ENCODE assay signal across 2 cellular contexts in the genomic region with DNA sequence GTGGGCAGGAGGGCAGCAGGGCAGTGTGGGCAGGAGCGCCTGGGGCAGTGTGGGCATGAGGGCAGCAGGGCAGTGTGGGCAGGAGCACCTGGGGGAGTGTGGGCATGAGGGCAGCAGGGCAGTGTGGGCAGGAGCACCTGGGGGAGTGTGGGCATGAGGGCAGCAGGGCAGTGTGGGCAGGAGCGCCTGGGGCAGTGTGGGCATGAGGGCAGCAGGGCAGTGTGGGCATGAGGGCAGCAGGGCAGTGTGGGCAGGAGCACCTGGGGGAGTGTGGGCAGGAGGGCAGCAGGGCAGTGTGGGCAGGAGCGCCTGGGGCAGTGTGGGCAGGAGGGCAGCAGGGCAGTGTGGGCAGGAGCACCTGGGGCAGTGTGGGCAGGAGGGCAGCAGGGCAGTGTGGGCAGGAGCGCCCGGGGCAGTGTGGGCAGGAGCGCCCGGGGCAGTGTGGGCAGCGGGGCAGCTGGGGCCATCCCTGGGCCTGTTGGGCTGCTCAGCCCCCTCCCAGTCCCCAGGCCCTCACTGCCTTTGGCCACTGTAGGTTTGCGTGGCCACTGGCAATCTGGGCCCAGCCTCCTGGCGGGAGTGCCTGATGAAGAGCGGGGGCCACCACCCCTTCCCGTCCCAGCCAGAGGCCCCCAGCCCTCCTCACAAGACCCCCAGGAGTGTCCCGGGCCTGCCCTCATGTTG.
TF ChIP-seq lines count a peak whose summit lies in the region.

No MANE protein-coding gene starts in this region.

TF ChIP-seq in K562, 482 proteins besides CTCF, POLR2A, EP300 and RAD21:
- peak; percentile 97 for TF ChIP-seq HNRNPL (IDR thresholded peaks at IDR 0.05; ENCODE audit: low read depth, low read length)

TF ChIP-seq in HepG2, 621 proteins besides CTCF, POLR2A, EP300 and RAD21:
- TF ChIP-seq HNRNPL (IDR thresholded peaks at IDR 0.05; ENCODE audit: low read depth, low read length) = peak; percentile 95
